ENCODE assay signal across 13 cellular contexts in the genomic region with DNA sequence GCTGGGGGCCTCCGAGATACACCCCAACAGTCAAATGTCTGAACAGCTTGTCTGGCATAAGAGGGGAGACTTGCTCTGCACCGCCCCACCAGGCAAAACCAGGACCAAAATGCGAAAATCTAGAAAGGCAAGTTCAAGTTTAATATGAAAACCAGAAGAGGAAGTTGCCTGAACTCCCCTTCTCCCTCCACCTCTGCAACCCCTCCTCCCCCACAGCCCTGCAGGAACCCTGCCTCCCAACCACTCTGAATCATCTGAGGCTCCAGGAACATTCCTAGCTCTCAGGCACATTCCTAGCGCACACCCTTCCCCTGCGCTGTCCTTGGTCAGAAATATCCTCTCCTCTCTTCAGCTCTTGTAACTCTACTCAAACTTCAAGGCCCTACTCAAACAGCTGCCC. TPM values are rescaled to one million over a fixed set of nuclear protein-coding genes. Genes with fewer than 3 reads are reported as not detected.
A peak's percentile ranks its signal among the peaks of the same experiment; 100 is the strongest.
DNase-seq lines count a peak whose midpoint lies in the region; ATAC-seq, FAIRE-seq and TF ChIP-seq lines count a peak whose summit lies in the region.
"Had no signal": no experiment of that assay in that cellular context is flagged by ENCODE, and none has a peak within 500 bp of the region (broad histone marks: within the 10 kb centered on the region; RNA-seq: fewer than 3 reads in every experiment).

No MANE protein-coding gene starts in this region.

- no peaks in the 10 kb centered on the region for H3K36me3 ChIP-seq in K562 (ENCODE audit: control insufficient read depth, insufficient read depth, low read length)
- no peaks in the 10 kb centered on the region for H3K36me3 ChIP-seq in neural progenitor cell
- H3K36me3 ChIP-seq: gastrocnemius medialis had no signal

- no peaks in the 10 kb centered on the region for H3K9me3 Mint-ChIP-seq in neural progenitor cell
- H3K9me3 Mint-ChIP-seq: activated naive CD8-positive, alpha-beta T cell treated with anti-CD3 and anti-CD28 coated beads, Interleukin-2, amount 50 U/mL, for 24 hours had no signal

- H2AFZ ChIP-seq in K562 (ENCODE audit: low read depth, low read length) (peak overlapping the region; percentile 4; the same call in 1 of the 2 replicates), neural progenitor cell (replicated peaks) (no peak overlapping the region)

- H3K4me2 ChIP-seq in K562 (ENCODE audit: insufficient read depth, low read length): no peak overlapping the region
- H3K4me2 ChIP-seq in neural progenitor cell: no peak overlapping the region

- H3K79me2 ChIP-seq in K562 (ENCODE audit: control insufficient read depth, insufficient read depth, low read length) (no peaks in the 10 kb centered on the region), neural progenitor cell (ENCODE audit: low read depth) (no peaks in the 10 kb centered on the region)

- DNase-seq in GM13977 (ENCODE audit: low spot score) (peak; percentile 38), NB4 (ENCODE audit: low read depth) (peak; percentile 60), K562 (ENCODE audit: extremely low read depth in 1 of 4, low spot score in 3 of 4) (peak; percentile 14 to 48 (median 20)), neural progenitor cell (ENCODE audit: low spot score) (peak; percentile 25), cerebellum (ENCODE audit: low spot score) (no peak), DMS53 (lab: John Stamatoyannopoulos, UW) (no peak)
- DNase-seq: activated CD4-positive, CD25-positive, alpha-beta regulatory T cell treated with anti-CD3 and anti-CD28 coated beads, Interleukin-2, amount 50 U/mL, for 72 hours; activated naive CD8-positive, alpha-beta T cell treated with anti-CD3 and anti-CD28 coated beads, Interleukin-2, amount 50 U/mL, for 24 hours; gastrocnemius medialis; NCI-H1694; posterior cingulate gyrus had no signal

- ATAC-seq in K562: peak; percentile 72
- ATAC-seq in HG03442 (IDR thresholded peaks at IDR 0.05; ENCODE audit: unreplicated experiment): no peak
- no peak for ATAC-seq in HG03175 (IDR thresholded peaks at IDR 0.05; ENCODE audit: unreplicated experiment)
- ATAC-seq: activated naive CD8-positive, alpha-beta T cell treated with anti-CD3 and anti-CD28 coated beads, Interleukin-2, amount 50 U/mL, for 24 hours; gastrocnemius medialis had no signal

- CTCF ChIA-PET in K562 (lab: Yijun Ruan, JAX; ENCODE audit: low intra/inter-chr PET ratio): no interaction called here

- H3K4me3 ChIP-seq in NB4 (ENCODE audit: low read depth, low read length): no peak overlapping the region
- H3K4me3 ChIP-seq in K562: no peak overlapping the region
- H3K4me3 ChIP-seq in neural progenitor cell: no peak overlapping the region
- H3K4me3 ChIP-seq: gastrocnemius medialis had no signal

- H4K20me1 ChIP-seq in K562 (replicated peaks; ENCODE audit: control insufficient read depth, insufficient read depth, low read length) (no peaks in the 10 kb centered on the region), neural progenitor cell (ENCODE audit: low read depth) (no peaks in the 10 kb centered on the region)

- TF ChIP-seq CTCF in GM13977 (IDR thresholded peaks at IDR 0.05; ENCODE audit: extremely low read depth, insufficient read depth, missing control alignments): peak; percentile 29
- no peak for TF ChIP-seq CTCF in NB4 (IDR thresholded peaks at IDR 0.05; ENCODE audit: low read depth, low read length)
- peak in 1 of 3 experiments; percentile 18; a peak in 1 of 6 replicates for TF ChIP-seq CTCF in K562 (IDR thresholded peaks at IDR 0.05 in 2 of 3, conservative IDR thresholded peaks at IDR 0.05 in 1 of 3; ENCODE audit: insufficient read depth in 2 of 3, low read depth in 1 of 3, low read length in 3 of 3)
- TF ChIP-seq CTCF in neural progenitor cell (IDR thresholded peaks at IDR 0.05): no peak

- no peaks in the 10 kb centered on the region for H3F3A ChIP-seq in neural progenitor cell (ENCODE audit: low read depth)

- no peaks in the 10 kb centered on the region for H3K9me1 ChIP-seq in K562 (ENCODE audit: control insufficient read depth, insufficient read depth, low read length)

- in situ Hi-C loops in GM13977 (cut with MboI; ENCODE audit: low pct_unique_long_range_greater_than_20kb, low sequenced_read_pairs, unreplicated experiment) (no loop called here), K562 (cut with MboI) (no loop called here)

- no peaks in the 10 kb centered on the region for H3K9me3 ChIP-seq in K562 (replicated peaks; ENCODE audit: control insufficient read depth, insufficient read depth, low read depth, low read length)
- H3K9me3 ChIP-seq in neural progenitor cell (ENCODE audit: low read depth): no peaks in the 10 kb centered on the region
- H3K9me3 ChIP-seq: gastrocnemius medialis had no signal

- TF ChIP-seq POLR2A in NB4 (IDR thresholded peaks at IDR 0.05; ENCODE audit: extremely low read depth, insufficient read length): no peak
- no peak for TF ChIP-seq POLR2A in K562 (conservative IDR thresholded peaks at IDR 0.05)

- WGBS in K562 (ENCODE audit: insufficient coverage, low coverage, missing lambda C conversion rate): 23% methylated on average over 4 of the region's 5 CpGs

- intact Hi-C loops in K562 (cut with micrococcal nuclease): no loop called here

- H3K4me1 ChIP-seq in K562 (replicated peaks in 1 of 2; ENCODE audit: control insufficient read depth in 2 of 2, insufficient read depth in 2 of 2, low read length in 2 of 2) (peaks cover 0 to 16% of the 10 kb centered on the region in 2 experiments; a peak in 3 of 5 replicates), neural progenitor cell (no peaks in the 10 kb centered on the region)
- H3K4me1 ChIP-seq: gastrocnemius medialis had no signal

- TF ChIP-seq EP300 in K562 (IDR thresholded peaks at IDR 0.05; ENCODE audit: low read length): no peak

- H3K27me3 ChIP-seq in K562 (ENCODE audit: control insufficient read depth in 2 of 2, insufficient read depth in 2 of 2, low read length in 2 of 2): no peaks in the 10 kb centered on the region
- no peaks in the 10 kb centered on the region for H3K27me3 ChIP-seq in neural progenitor cell

- H3K27me3 Mint-ChIP-seq in neural progenitor cell (ENCODE audit: insufficient read depth, low read depth): peaks cover 3% of the 10 kb centered on the region

- no peak overlapping the region for H3K9ac ChIP-seq in K562 (ENCODE audit: insufficient read depth in 1 of 2, low read depth in 2 of 2, low read length in 2 of 2)
- no peak overlapping the region for H3K9ac ChIP-seq in neural progenitor cell

- no peak for FAIRE-seq in K562 (lab: Jason Lieb, UNC)

- H3K27ac Mint-ChIP-seq in neural progenitor cell: no peak overlapping the region
- H3K27ac Mint-ChIP-seq: activated naive CD8-positive, alpha-beta T cell treated with anti-CD3 and anti-CD28 coated beads, Interleukin-2, amount 50 U/mL, for 24 hours had no signal

- H3K36me3 Mint-ChIP-seq in neural progenitor cell: no peaks in the 10 kb centered on the region

- no TSS peak for BruUV-seq in K562 (replicated peaks; lab: Mats Ljungman, UMichigan)

- POLR2A ChIA-PET in K562 (lab: Yijun Ruan, JAX): interaction anchor here (0.8 kb wide), 1 partner anchor 963 kb away, joined by 3 read pairs; no protein-coding TSS in a partner anchor

- no peak for TF ChIP-seq RAD21 in K562 (CRISPR knock-in tag; conservative IDR thresholded peaks at IDR 0.05 in 1 of 2, IDR thresholded peaks at IDR 0.05 in 1 of 2)

- H3K27ac ChIP-seq in K562 (ENCODE audit: extremely low read depth, low read depth, low read length) (peak overlapping the region; percentile 38; the same call in 1 of the 3 replicates), neural progenitor cell (no peak overlapping the region)
- H3K27ac ChIP-seq: gastrocnemius medialis had no signal

- no peaks in the 10 kb centered on the region for H3K4me1 Mint-ChIP-seq in neural progenitor cell
- H3K4me1 Mint-ChIP-seq: activated naive CD8-positive, alpha-beta T cell treated with anti-CD3 and anti-CD28 coated beads, Interleukin-2, amount 50 U/mL, for 24 hours had no signal

- no peak overlapping the region for H3K4me3 Mint-ChIP-seq in neural progenitor cell
- H3K4me3 Mint-ChIP-seq: activated naive CD8-positive, alpha-beta T cell treated with anti-CD3 and anti-CD28 coated beads, Interleukin-2, amount 50 U/mL, for 24 hours had no signal

TF ChIP-seq in K562, 482 proteins besides CTCF, POLR2A, EP300 and RAD21:
- TF ChIP-seq ZNF561 (CRISPR knock-in tag; conservative IDR thresholded peaks at IDR 0.05) (no peak), ZNF165 (CRISPR knock-in tag; IDR thresholded peaks at IDR 0.05; ENCODE audit: borderline replicate concordance) (no peak), MTA1 (IDR thresholded peaks at IDR 0.05; ENCODE audit: borderline replicate concordance) (peak; percentile 84; the same call in 1 of the 2 replicates), PRPF4 (IDR thresholded peaks at IDR 0.05; ENCODE audit: insufficient read depth, low read depth, low read length, poor library complexity, severe bottlenecking) (no peak), SMARCE1 (IDR thresholded peaks at IDR 0.05) (peak; percentile 21; the same call in 1 of the 2 replicates), CEBPG (CRISPR knock-in tag; IDR thresholded peaks at IDR 0.05) (no peak), CEBPG (tag; conservative IDR thresholded peaks at IDR 0.05 in 1 of 2, IDR thresholded peaks at IDR 0.05 in 1 of 2) (no peak), MYC (IDR thresholded peaks at IDR 0.05; ENCODE audit: low read depth, low read length) (no peak), MYC (CRISPR knock-in tag; IDR thresholded peaks at IDR 0.05; ENCODE audit: borderline replicate concordance, low read depth) (no peak), SPI1 (IDR thresholded peaks at IDR 0.05; ENCODE audit: borderline replicate concordance, low read depth, low read length) (peak; percentile 51)

RNA-seq across cellular contexts. Expression of a gene that starts 36.7 kb away (rescaled TPM):
- 0.23 and 0.28 TPM in 2 replicates for total RNA-seq in K562 (2011; cell fraction: chromatin; rRNA removed; ENCODE audit: low replicate concordance)
- total RNA-seq in K562 (2011; cell fraction: nucleolus; rRNA removed): 0.39 and 0.50 TPM in 2 replicates
- total RNA-seq in K562 (2011; cell fraction: nucleoplasm; rRNA removed): 0.23 and 0.51 TPM in 2 replicates
- total RNA-seq in K562 (2014; rRNA removed) (0.05 and 0.16 TPM in 2 replicates), K562 (2014; rRNA removed; fragmentation: Illumina TruSeq; extraction: Trizol) (0.06 and 0.07 TPM in 2 replicates), K562 (2015; rRNA removed; fragmentation: Illumina TruSeq; extraction: Trizol) (0.19 and 0.36 TPM in 2 replicates), K562 (2021) (0.07 and 0.18 TPM in 2 replicates), neural progenitor cell (ENCODE audit: low replicate concordance) (not detected in 2 replicates), cerebellum (not detected)
- polyA plus RNA-seq in K562 (2011; rRNA removed) (0.08 and 0.25 TPM in 2 replicates), K562 (2014; fragmentation: Illumina TruSeq; extraction: Trizol) (0.09 TPM in 1 of 2 replicates, not detected in the other), K562 (2014; fragmentation: Nextera tagmentation; extraction: Ambion mirVana) (under 1 TPM; 0.03 to 0.06 TPM), K562 (2014; rRNA removed) (0.11 and 0.12 TPM in 2 replicates)
- 0.13 and 0.42 TPM in 2 replicates for polyA plus RNA-seq in K562 (2011; cell fraction: cytosol; rRNA removed)
- polyA plus RNA-seq in K562 (2011; cell fraction: nucleus; rRNA removed): 0.04 and 0.18 TPM in 2 replicates
- polyA plus RNA-seq in K562 (2012): 0.39 and 0.76 TPM in 2 replicates
- 0.15 and 0.28 TPM in 2 replicates for polyA minus RNA-seq in K562 (2011; rRNA and poly(A)+ RNA removed)
- 0.38 TPM in 1 of 2 replicates, not detected in the other for polyA minus RNA-seq in K562 (2011; cell fraction: cytosol; rRNA and poly(A)+ RNA removed)
- polyA minus RNA-seq in K562 (2011; cell fraction: nucleus; rRNA and poly(A)+ RNA removed): 0.22 and 0.27 TPM in 2 replicates

Comparison
In these comparisons a context has a peak if more than half of its experiments do, and no peak if none do; other contexts are left out.
1. DNase-seq: peak in GM13977 (single experiment), NB4 (single experiment), K562 (4 of 4) and neural progenitor cell (single experiment); none in cerebellum (single experiment) and DMS53 (single experiment).